ENCODE assay signal across 37 cellular contexts in genomic region chr3:47856669-47857068, GRCh38. TPM values are rescaled to one million over a fixed set of nuclear protein-coding genes. Genes with fewer than 3 reads are reported as not detected.
DNase-seq lines count a peak whose midpoint lies in the region; ATAC-seq and TF ChIP-seq lines count a peak whose summit lies in the region.
"Had no signal": no experiment of that assay in that cellular context is flagged by ENCODE, and none has a peak within 500 bp of the region (broad histone marks: within the 10 kb centered on the region; RNA-seq: fewer than 3 reads in every experiment).

No MANE protein-coding gene starts in this region.

- H3K79me2 ChIP-seq in trophoblast cell (ENCODE audit: control insufficient read depth, insufficient read depth, low read length, poor library complexity): no peaks in the 10 kb centered on the region

- H3K4ac ChIP-seq in trophoblast cell (ENCODE audit: low read depth, low read length): no peak overlapping the region

- CTCF ChIA-PET in CD4-positive, alpha-beta T cell (lab: Charles Lee): interaction anchor here (0.5 kb wide), 1 partner anchor 322 kb away, joined by 3 read pairs; no protein-coding TSS in a partner anchor

- H3K14ac ChIP-seq in trophoblast cell (ENCODE audit: low read length): no peak overlapping the region

- H3K27me3 Mint-ChIP-seq in mesothelial cell of epicardium (ENCODE audit: low read depth): no peaks in the 10 kb centered on the region
- no peaks in the 10 kb centered on the region for H3K27me3 Mint-ChIP-seq in CD4-positive, alpha-beta T cell
- H3K27me3 Mint-ChIP-seq: activated CD8-positive, alpha-beta memory T cell treated with anti-CD3 and anti-CD28 coated beads, Interleukin-2, amount 10 ng/mL, durations not matched to agents 7 days and 5 days; naive B cell had no signal

- ATAC-seq in Right ventricle myocardium inferior: no peak
- ATAC-seq in aorta (ENCODE audit: low FRiP score): no peak
- ATAC-seq in CD4-positive, alpha-beta T cell (ENCODE audit: poor library complexity): no peak
- ATAC-seq: activated CD8-positive, alpha-beta memory T cell treated with anti-CD3 and anti-CD28 coated beads, Interleukin-2, amount 10 ng/mL, durations not matched to agents 7 days and 5 days; activated T-cell treated with anti-CD3 and anti-CD28 coated beads, Interleukin-2, amount 50 U/mL, for 72 hours; CD8-positive, alpha-beta T cell; left ventricle myocardium superior had no signal

- POLR2A ChIA-PET in CD4-positive, alpha-beta T cell (lab: Charles Lee): no interaction called here

- H3K4me3 ChIP-seq in left ventricle myocardium inferior: no peak overlapping the region
- no peak overlapping the region for H3K4me3 ChIP-seq in trophoblast cell (ENCODE audit: low read depth, low read length)
- H3K4me3 ChIP-seq in aorta (ENCODE audit: low read length in 2 of 2): no peak overlapping the region
- H3K4me3 ChIP-seq: cardiac muscle cell, MG63, smooth muscle cell, uterus had no signal

- no peak overlapping the region for H4K91ac ChIP-seq in trophoblast cell (ENCODE audit: low read depth, low read length)

- no peak overlapping the region for H3K4me2 ChIP-seq in trophoblast cell (ENCODE audit: low read length)
- H3K4me2 ChIP-seq: KMS-11, SK-N-SH, smooth muscle cell had no signal

- H3K23ac ChIP-seq in trophoblast cell (ENCODE audit: low read length): no peak overlapping the region

- no CpG with 5 or more reads among the region's 11 CpGs for WGBS in trophoblast cell (ENCODE audit: extremely low coverage, insufficient coverage, insufficient read length)
- WGBS in aorta, 2 donors: 79 to 80% methylated on average over 11 of the region's 11 CpGs

- peak overlapping the region; percentile 21 for H4K12ac ChIP-seq in trophoblast cell (ENCODE audit: low read depth, low read length)

- H3K27ac ChIP-seq in left ventricle myocardium inferior (replicated peaks) (peak overlapping the region; percentile 30), trophoblast cell (ENCODE audit: low read depth, low read length) (no peak overlapping the region), aorta (ENCODE audit: low read depth in 1 of 2, low read length in 2 of 2) (no peak overlapping the region)
- H3K27ac ChIP-seq in CD4-positive, alpha-beta T cell (ENCODE audit: low read depth, low read length): no peak overlapping the region
- H3K27ac ChIP-seq: cardiac muscle cell, HL-60, KMS-11, uterus had no signal

- H2AFZ ChIP-seq in trophoblast cell (ENCODE audit: insufficient read depth, low read length, poor library complexity): no peak overlapping the region

- H2AK5ac ChIP-seq in trophoblast cell (ENCODE audit: low read length): no peak overlapping the region

- H2BK5ac ChIP-seq in trophoblast cell (ENCODE audit: low read depth, low read length, poor library complexity): no peak overlapping the region

- H3K27ac Mint-ChIP-seq in mesothelial cell of epicardium: no peak overlapping the region
- H3K27ac Mint-ChIP-seq in CD4-positive, alpha-beta T cell: no peak overlapping the region
- H3K27ac Mint-ChIP-seq: activated T-cell treated with anti-CD3 and anti-CD28 coated beads, Interleukin-2, amount 50 U/mL, for 72 hours; T-helper 1 cell treated with Interleukin-12 subunit alpha and Interleukin-12 subunit beta and Interleukin-4 antibody, amounts not matched to agents 30 μg/mL and 1 μg/mL, for 36 hours had no signal

- DNase-seq in left ventricle myocardium inferior (no peak), Right ventricle myocardium inferior (ENCODE audit: missing footprints) (no peak), globus pallidus (ENCODE audit: low spot score) (peak; percentile 48), trophoblast cell (no peak), aorta (peak; percentile 66 to 74), mesothelial cell of epicardium (ENCODE audit: low spot score in 2 of 2, unreplicated experiment in 2 of 2) (no peak), COLO668 (lab: John Stamatoyannopoulos, UW; ENCODE audit: unreplicated experiment) (no peak)
- no peak for DNase-seq in CD4-positive, alpha-beta T cell
- DNase-seq: activated CD4-positive, alpha-beta T cell treated with anti-CD3 and anti-CD28 coated beads, Interleukin-2, amount 50 U/mL, for 4 hours; activated CD8-positive, alpha-beta memory T cell treated with anti-CD3 and anti-CD28 coated beads, Interleukin-2, amount 10 ng/mL, durations not matched to agents 7 days and 5 days; activated naive CD4-positive, alpha-beta T cell treated with anti-CD3 and anti-CD28 coated beads, Interleukin-2, amount 50 U/mL, for 16 hours; activated T-cell treated with anti-CD3 and anti-CD28 coated beads, Interleukin-2, amount 50 U/mL, for 72 hours; AML-193; CD8-positive, alpha-beta T cell; cortex of kidney; DMS 273 treated with DMSO at 0.1 percent for 48 hours; effector memory CD4-positive, alpha-beta T cell; EL; glutamatergic neuron; GOT3; left ventricle myocardium superior; MG63; naive B cell; NCI-H1105; NCI-H187 treated with DMSO at 0.1 percent for 48 hours; NCI-H2171 treated with DMSO at 0.1 percent for 48 hours; NCI-H510A; retina; SK-N-SH; stimulated activated CD4-positive, alpha-beta T cell treated with anti-CD3 and anti-CD28 coated beads, Interleukin-1b, Interleukin-23, amount 100 ng/mL, for 48 hours; stimulated activated naive CD4-positive, alpha-beta T cell treated with Interleukin-2 at 50 U/mL for 16 hours; uterus had no signal

- TF ChIP-seq CTCF in left ventricle myocardium inferior (IDR thresholded peaks at IDR 0.05; ENCODE audit: borderline replicate concordance) (no peak), mesothelial cell of epicardium (IDR thresholded peaks at IDR 0.05; ENCODE audit: unreplicated experiment) (no peak)
- TF ChIP-seq CTCF in CD4-positive, alpha-beta T cell (IDR thresholded peaks at IDR 0.05): no peak

- H4K8ac ChIP-seq in trophoblast cell (ENCODE audit: low read depth, low read length): no peak overlapping the region

- H3K36me3 Mint-ChIP-seq in mesothelial cell of epicardium: peaks cover 27% of the 10 kb centered on the region
- peaks cover 17% of the 10 kb centered on the region for H3K36me3 Mint-ChIP-seq in CD4-positive, alpha-beta T cell (ENCODE audit: low read depth)
- H3K36me3 Mint-ChIP-seq: naive B cell had no signal

- intact Hi-C loops in left ventricle myocardium inferior (cut with micrococcal nuclease): no loop called here
- intact Hi-C loops in Right ventricle myocardium inferior (cut with DNase I): no loop called here
- intact Hi-C loops in aorta (cut with DNase I): no loop called here
- intact Hi-C loops in CD4-positive, alpha-beta T cell (cut with DNase I, micrococcal nuclease): no loop called here

- H3K27me3 ChIP-seq in left ventricle myocardium inferior (ENCODE audit: low read depth) (no peaks in the 10 kb centered on the region), trophoblast cell (ENCODE audit: insufficient read depth, low read length) (no peaks in the 10 kb centered on the region), aorta (ENCODE audit: control insufficient read depth in 1 of 2, insufficient read depth in 2 of 2, low read length in 1 of 2) (no peaks in the 10 kb centered on the region)
- no peaks in the 10 kb centered on the region for H3K27me3 ChIP-seq in CD4-positive, alpha-beta T cell (ENCODE audit: control insufficient read depth, insufficient read depth, low read length)
- H3K27me3 ChIP-seq: cardiac muscle cell, MG63, uterus had no signal

- H3K4me1 ChIP-seq in left ventricle myocardium inferior: peaks cover 22% of the 10 kb centered on the region
- no peaks in the 10 kb centered on the region for H3K4me1 ChIP-seq in trophoblast cell (ENCODE audit: control insufficient read depth in 1 of 2, insufficient read depth in 2 of 2, low read length in 2 of 2)
- H3K4me1 ChIP-seq in aorta (ENCODE audit: control insufficient read depth in 1 of 2, insufficient read depth in 2 of 2, low read length in 2 of 2): no peaks in the 10 kb centered on the region
- H3K4me1 ChIP-seq: uterus had no signal

- H3K18ac ChIP-seq in trophoblast cell (ENCODE audit: low read length): no peak overlapping the region

- no peak overlapping the region for H3K9ac ChIP-seq in trophoblast cell (ENCODE audit: low read length)
- H3K9ac ChIP-seq: KMS-11, SK-N-SH had no signal

- H3K36me3 ChIP-seq in left ventricle myocardium inferior: peaks cover 92% of the 10 kb centered on the region
- H3K36me3 ChIP-seq in trophoblast cell (ENCODE audit: control insufficient read depth in 1 of 2, insufficient read depth in 2 of 2, low read length in 2 of 2): peaks cover 66 to 74% of the 10 kb centered on the region in 2 experiments
- H3K36me3 ChIP-seq in aorta (ENCODE audit: control insufficient read depth in 1 of 2, insufficient read depth in 2 of 2, low read length in 1 of 2): peaks cover 0 to 4% of the 10 kb centered on the region in 2 donors
- H3K36me3 ChIP-seq: uterus had no signal

- no peaks in the 10 kb centered on the region for H3K79me1 ChIP-seq in trophoblast cell (ENCODE audit: low read length)

- no peak overlapping the region for H3K4me3 Mint-ChIP-seq in mesothelial cell of epicardium
- no peak overlapping the region for H3K4me3 Mint-ChIP-seq in CD4-positive, alpha-beta T cell
- H3K4me3 Mint-ChIP-seq: activated CD8-positive, alpha-beta memory T cell treated with anti-CD3 and anti-CD28 coated beads, Interleukin-2, amount 10 ng/mL, durations not matched to agents 7 days and 5 days; activated T-cell treated with anti-CD3 and anti-CD28 coated beads, Interleukin-2, amount 50 U/mL, for 72 hours; CD8-positive, alpha-beta T cell; naive B cell; T-helper 1 cell treated with Interleukin-12 subunit alpha and Interleukin-12 subunit beta and Interleukin-4 antibody, amounts not matched to agents 30 μg/mL and 1 μg/mL, for 36 hours had no signal

- H2BK12ac ChIP-seq in trophoblast cell (ENCODE audit: low read length): no peak overlapping the region

- no peaks in the 10 kb centered on the region for H3K9me3 Mint-ChIP-seq in mesothelial cell of epicardium
- no peaks in the 10 kb centered on the region for H3K9me3 Mint-ChIP-seq in CD4-positive, alpha-beta T cell
- H3K9me3 Mint-ChIP-seq: activated T-cell treated with anti-CD3 and anti-CD28 coated beads, Interleukin-2, amount 50 U/mL, for 72 hours; CD8-positive, alpha-beta T cell; naive B cell; T-helper 1 cell treated with Interleukin-12 subunit alpha and Interleukin-12 subunit beta and Interleukin-4 antibody, amounts not matched to agents 30 μg/mL and 1 μg/mL, for 36 hours had no signal

- H3K4me1 Mint-ChIP-seq in mesothelial cell of epicardium: no peaks in the 10 kb centered on the region
- no peaks in the 10 kb centered on the region for H3K4me1 Mint-ChIP-seq in CD4-positive, alpha-beta T cell (ENCODE audit: low read depth)
- H3K4me1 Mint-ChIP-seq: activated CD8-positive, alpha-beta memory T cell treated with anti-CD3 and anti-CD28 coated beads, Interleukin-2, amount 10 ng/mL, durations not matched to agents 7 days and 5 days had no signal

- H3K9me3 ChIP-seq in left ventricle myocardium inferior (replicated peaks) (no peaks in the 10 kb centered on the region), trophoblast cell (ENCODE audit: insufficient read depth, low read depth, low read length) (no peaks in the 10 kb centered on the region), aorta (ENCODE audit: control insufficient read depth, low read length) (no peaks in the 10 kb centered on the region)
- H3K9me3 ChIP-seq in CD4-positive, alpha-beta T cell (ENCODE audit: control insufficient read depth, low read length): no peaks in the 10 kb centered on the region
- H3K9me3 ChIP-seq: MG63, SK-N-SH, uterus had no signal

- no peak overlapping the region for H2BK120ac ChIP-seq in trophoblast cell (ENCODE audit: insufficient read depth, low read length, poor library complexity)

RNA-seq across cellular contexts. Expression of gene DHX30, which starts 53.7 kb away (rescaled TPM):
- total RNA-seq in left ventricle myocardium inferior: 49.8 TPM
- total RNA-seq in Right ventricle myocardium inferior: 47.2 TPM
- polyA plus RNA-seq in trophoblast cell (2013): 31.1 and 31.4 TPM in 2 replicates
- total RNA-seq in aorta: 10 to 100 TPM; 47.6 to 53.6 TPM
- polyA plus RNA-seq in aorta: 10 to 100 TPM; 12.8 to 54.2 TPM
- 114 to 122 TPM (median 114 TPM) in 3 replicates for total RNA-seq in mesothelial cell of epicardium
- total RNA-seq in CD4-positive, alpha-beta T cell: 10 to 100 TPM; 75.1 to 75.6 TPM

Comparison
In these comparisons a context has a peak if more than half of its experiments do, and no peak if none do; other contexts are left out.
1. DNase-seq: peak in globus pallidus (single experiment) and aorta (2 of 2); none in left ventricle myocardium inferior (single experiment), Right ventricle myocardium inferior (single experiment), trophoblast cell (0 of 2), mesothelial cell of epicardium (0 of 2), COLO668 (single experiment) and CD4-positive, alpha-beta T cell (0 of 10).